ENCODE assay signal across 19 cellular contexts in the genomic region with DNA sequence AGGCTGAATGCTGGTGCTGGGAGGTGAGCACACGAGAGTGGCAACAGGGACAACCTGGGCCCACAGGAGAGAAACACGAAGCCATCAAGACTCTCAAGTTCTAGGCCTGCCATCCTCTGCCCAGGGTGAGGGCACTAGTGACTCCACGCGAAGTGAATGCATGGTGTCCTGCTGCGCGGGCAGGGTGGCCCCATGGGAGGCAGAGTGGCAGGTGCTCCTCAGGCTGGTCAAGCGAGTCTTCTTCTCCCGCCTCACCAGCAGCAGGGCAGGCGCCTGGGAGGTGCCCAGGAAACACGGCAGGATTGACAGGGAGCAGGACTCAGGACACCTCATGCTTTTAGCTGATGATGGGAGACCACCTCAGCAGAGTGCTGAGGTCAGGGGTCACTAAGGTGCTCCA. TPM values are rescaled to one million over a fixed set of nuclear protein-coding genes. Genes with fewer than 3 reads are reported as not detected.
DNase-seq lines count a peak whose midpoint lies in the region; ATAC-seq and TF ChIP-seq lines count a peak whose summit lies in the region.
"Had no signal": no experiment of that assay in that cellular context is flagged by ENCODE, and none has a peak within 500 bp of the region (broad histone marks: within the 10 kb centered on the region; RNA-seq: fewer than 3 reads in every experiment).

No MANE protein-coding gene starts in this region.

- H3K27ac ChIP-seq in neutrophil (peak overlapping the region; percentile 59), GM23338 (ENCODE audit: low read depth) (no peak overlapping the region)
- H3K27ac ChIP-seq: A549, KMS-11 had no signal

- intact Hi-C loops in Caco-2 (cut with micrococcal nuclease; ENCODE audit: unreplicated experiment) (no loop called here), Right ventricle myocardium inferior (cut with DNase I) (no loop called here)

- H3F3A ChIP-seq in GM23338 (replicated peaks; ENCODE audit: low read depth): no peaks in the 10 kb centered on the region

- H3K9me3 Mint-ChIP-seq in Caco-2 (ENCODE audit: unreplicated experiment) (peaks cover 13% of the 10 kb centered on the region), GM23338 (peaks cover 5% of the 10 kb centered on the region; the same call in 1 of the 3 replicates)
- H3K9me3 Mint-ChIP-seq in activated T-helper 17 cell treated with anti-CD3 and anti-CD28 coated beads, Interleukin-2, amount 50 U/mL, for 72 hours: peaks cover 9% of the 10 kb centered on the region

- H3K79me2 ChIP-seq in GM23338 (replicated peaks; ENCODE audit: insufficient read depth): peaks cover 5% of the 10 kb centered on the region

- no peaks in the 10 kb centered on the region for H3K9me2 ChIP-seq in GM23338 (ENCODE audit: insufficient read depth)

- no peaks in the 10 kb centered on the region for H3K27me3 ChIP-seq in Caco-2 (replicated peaks; ENCODE audit: control insufficient read depth, insufficient read depth, low read length)
- no peaks in the 10 kb centered on the region for H3K27me3 ChIP-seq in neutrophil
- no peaks in the 10 kb centered on the region for H3K27me3 ChIP-seq in GM23338 (ENCODE audit: insufficient read depth)

- H3K4me3 ChIP-seq in Caco-2 (ENCODE audit: low read depth, low read length): no peak overlapping the region
- no peak overlapping the region for H3K4me3 ChIP-seq in neutrophil (ENCODE audit: low read depth in 1 of 2, low read length in 1 of 2)
- H3K4me3 ChIP-seq in GM23338: no peak overlapping the region
- H3K4me3 ChIP-seq: A549 had no signal

- no peak for ATAC-seq in activated T-helper 17 cell treated with anti-CD3 and anti-CD28 coated beads, Interleukin-2, amount 50 U/mL, for 72 hours (replicated peaks)
- ATAC-seq in Right ventricle myocardium inferior: no peak
- ATAC-seq in esophagus mucosa: no peak
- ATAC-seq in GM23338: no peak
- ATAC-seq: A549 had no signal

- H3K4me1 ChIP-seq in Caco-2 (peaks cover 6% of the 10 kb centered on the region), neutrophil (ENCODE audit: control insufficient read depth in 1 of 2, insufficient read depth in 1 of 2, low read depth in 1 of 2, low read length in 1 of 2) (peaks cover 48 to 66% of the 10 kb centered on the region in 2 experiments), GM23338 (ENCODE audit: insufficient read depth) (peaks cover 1% of the 10 kb centered on the region)

- H3K36me3 ChIP-seq in Caco-2 (ENCODE audit: control insufficient read depth, insufficient read depth, low read length) (no peaks in the 10 kb centered on the region), neutrophil (no peaks in the 10 kb centered on the region), GM23338 (ENCODE audit: insufficient read depth) (no peaks in the 10 kb centered on the region)

- H3K9me3 ChIP-seq in Caco-2: no peaks in the 10 kb centered on the region
- no peaks in the 10 kb centered on the region for H3K9me3 ChIP-seq in neutrophil
- H3K9me3 ChIP-seq: A549 had no signal

- peaks cover 17% of the 10 kb centered on the region for H3K4me1 Mint-ChIP-seq in Caco-2 (ENCODE audit: low read depth, unreplicated experiment)
- H3K4me1 Mint-ChIP-seq in activated T-helper 17 cell treated with anti-CD3 and anti-CD28 coated beads, Interleukin-2, amount 50 U/mL, for 72 hours: peaks cover 43% of the 10 kb centered on the region
- peaks cover 22% of the 10 kb centered on the region for H3K4me1 Mint-ChIP-seq in GM23338

- CTCF ChIA-PET in Caco-2 (lab: Charles Lee): interaction anchor here (0.6 kb wide), 1 partner anchor 292 kb away, joined by 3 read pairs; no protein-coding TSS in a partner anchor

- peaks cover 11% of the 10 kb centered on the region for H3K36me3 Mint-ChIP-seq in Caco-2 (ENCODE audit: insufficient read depth, unreplicated experiment)
- H3K36me3 Mint-ChIP-seq in activated T-helper 17 cell treated with anti-CD3 and anti-CD28 coated beads, Interleukin-2, amount 50 U/mL, for 72 hours (ENCODE audit: low read depth): peaks cover 6% of the 10 kb centered on the region
- H3K36me3 Mint-ChIP-seq in GM23338 (ENCODE audit: low read depth): peaks cover 12% of the 10 kb centered on the region

- H3K27ac Mint-ChIP-seq in Caco-2 (ENCODE audit: unreplicated experiment) (peak overlapping the region; percentile 78), GM23338 (no peak overlapping the region)
- peak overlapping the region; percentile 62 for H3K27ac Mint-ChIP-seq in activated T-helper 17 cell treated with anti-CD3 and anti-CD28 coated beads, Interleukin-2, amount 50 U/mL, for 72 hours

- TF ChIP-seq CTCF in Caco-2 (IDR thresholded peaks at IDR 0.05; ENCODE audit: insufficient read depth in 1 of 2, low read depth in 1 of 2, low read length in 1 of 2, severe bottlenecking in 1 of 2, unreplicated experiment in 1 of 2) (no peak), neutrophil (IDR thresholded peaks at IDR 0.05) (no peak), GM23338 (conservative IDR thresholded peaks at IDR 0.05; ENCODE audit: low read depth in 2 of 2) (no peak)

- no peaks in the 10 kb centered on the region; the same call in 1 of the 2 replicates for H4K20me1 ChIP-seq in GM23338 (replicated peaks; ENCODE audit: insufficient read depth)

- DNase-seq in Caco-2 (no peak), Right ventricle myocardium inferior (ENCODE audit: missing footprints) (no peak), GOT3 (lab: John Stamatoyannopoulos, UW) (no peak), GM23338 (ENCODE audit: low spot score) (no peak)
- DNase-seq: AML-193; C1 segment of cervical spinal cord; CD4-positive, CD25-positive, alpha-beta regulatory T cell; CD8-positive, alpha-beta memory T cell; COR-L47; DMS153; DMS79; GDM1; H9 had no signal

- H3K27me3 Mint-ChIP-seq in Caco-2 (ENCODE audit: insufficient read depth, unreplicated experiment) (no peaks in the 10 kb centered on the region), GM23338 (ENCODE audit: insufficient read depth, low read depth, poor library complexity) (no peaks in the 10 kb centered on the region)
- H3K27me3 Mint-ChIP-seq in activated T-helper 17 cell treated with anti-CD3 and anti-CD28 coated beads, Interleukin-2, amount 50 U/mL, for 72 hours: no peaks in the 10 kb centered on the region
- H3K27me3 Mint-ChIP-seq: CD4-positive, CD25-positive, alpha-beta regulatory T cell; CD8-positive, alpha-beta memory T cell had no signal

- BruUV-seq in Caco-2 (replicated peaks; lab: Mats Ljungman, UMichigan): no TSS peak

- H2AFZ ChIP-seq in GM23338: no peak overlapping the region

- H3K4me3 Mint-ChIP-seq in Caco-2 (ENCODE audit: unreplicated experiment) (no peak overlapping the region), GM23338 (no peak overlapping the region)
- H3K4me3 Mint-ChIP-seq in activated T-helper 17 cell treated with anti-CD3 and anti-CD28 coated beads, Interleukin-2, amount 50 U/mL, for 72 hours: no peak overlapping the region
- H3K4me3 Mint-ChIP-seq: CD4-positive, CD25-positive, alpha-beta regulatory T cell; CD8-positive, alpha-beta memory T cell; H9 had no signal

- no peak overlapping the region for H3K4me2 ChIP-seq in GM23338
- H3K4me2 ChIP-seq: A549, KMS-11 had no signal

- POLR2A ChIA-PET in Caco-2 (lab: Charles Lee): no interaction called here

TF ChIP-seq in GM23338, 12 proteins besides CTCF, POLR2A, EP300 and RAD21 (continues in another document):
- no peak for TF ChIP-seq POLR2AphosphoS5 (IDR thresholded peaks at IDR 0.05; ENCODE audit: low read depth)
- TF ChIP-seq, protein P1, sequence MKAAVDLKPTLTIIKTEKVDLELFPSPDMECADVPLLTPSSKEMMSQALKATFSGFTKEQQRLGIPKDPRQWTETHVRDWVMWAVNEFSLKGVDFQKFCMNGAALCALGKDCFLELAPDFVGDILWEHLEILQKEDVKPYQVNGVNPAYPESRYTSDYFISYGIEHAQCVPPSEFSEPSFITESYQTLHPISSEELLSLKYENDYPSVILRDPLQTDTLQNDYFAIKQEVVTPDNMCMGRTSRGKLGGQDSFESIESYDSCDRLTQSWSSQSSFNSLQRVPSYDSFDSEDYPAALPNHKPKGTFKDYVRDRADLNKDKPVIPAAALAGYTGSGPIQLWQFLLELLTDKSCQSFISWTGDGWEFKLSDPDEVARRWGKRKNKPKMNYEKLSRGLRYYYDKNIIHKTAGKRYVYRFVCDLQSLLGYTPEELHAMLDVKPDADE (IDR thresholded peaks at IDR 0.05): no peak
- no peak for TF ChIP-seq EZH2 (IDR thresholded peaks at IDR 0.05; ENCODE audit: low read depth, unreplicated experiment)
- no peak for TF ChIP-seq ZNF331 (CRISPR knock-in tag; IDR thresholded peaks at IDR 0.05; ENCODE audit: low read depth)

RNA-seq across cellular contexts. Expression of a gene that starts 26.9 kb away (rescaled TPM):
- 13.5 and 13.9 TPM in 2 replicates for total RNA-seq in Caco-2 (2022)
- total RNA-seq in activated T-helper 17 cell treated with anti-CD3 and anti-CD28 coated beads, Interleukin-2, amount 50 U/mL, for 72 hours: 10 to 100 TPM; 13.6 to 39.0 TPM
- total RNA-seq in Right ventricle myocardium inferior: 9.0 TPM
- 6.1 TPM for total RNA-seq in esophagus mucosa
- total RNA-seq in GM23338 (2014; rRNA removed; shearing (Covaris generic)): 23.6 and 24.3 TPM in 2 replicates
- 11.2 and 13.9 TPM in 2 replicates for polyA plus RNA-seq in GM23338 (2016; fragmentation: Nextera tagmentation; extraction: Ambion mirVana)

RNA-seq across cellular contexts. Expression of a gene that starts 35.7 kb away (rescaled TPM):
- total RNA-seq in Caco-2 (2022) (1.8 TPM in 1 of 2 replicates, not detected in the other), Right ventricle myocardium inferior (26.5 TPM), esophagus mucosa (0.40 TPM)
- total RNA-seq in activated T-helper 17 cell treated with anti-CD3 and anti-CD28 coated beads, Interleukin-2, amount 50 U/mL, for 72 hours: 1 to 10 TPM in 1 of 2 donors, not detected in 1; 2.8 TPM
- 1.4 TPM in 1 of 2 replicates, not detected in the other for total RNA-seq in GM23338 (2014; rRNA removed; shearing (Covaris generic))
- 0.40 and 1.2 TPM in 2 replicates for polyA plus RNA-seq in GM23338 (2016; fragmentation: Nextera tagmentation; extraction: Ambion mirVana)
- total RNA-seq: Daoy had no signal
- polyA plus RNA-seq: A549; CD8-positive, alpha-beta memory T cell had no signal

RNA-seq across cellular contexts. Expression of a gene that starts 40.0 kb away (rescaled TPM):
- 3.7 and 4.1 TPM in 2 replicates for total RNA-seq in Caco-2 (2022)
- 10 to 100 TPM in 1 of 2 donors, 1 to 10 TPM in 1; 5.5 to 12.8 TPM for total RNA-seq in activated T-helper 17 cell treated with anti-CD3 and anti-CD28 coated beads, Interleukin-2, amount 50 U/mL, for 72 hours
- total RNA-seq in Right ventricle myocardium inferior: 5.0 TPM
- total RNA-seq in esophagus mucosa: 2.1 TPM
- 1.4 and 6.4 TPM in 2 replicates for total RNA-seq in GM23338 (2014; rRNA removed; shearing (Covaris generic))
- polyA plus RNA-seq in GM23338 (2016; fragmentation: Nextera tagmentation; extraction: Ambion mirVana): 0.82 and 0.89 TPM in 2 replicates
- polyA plus RNA-seq: CD8-positive, alpha-beta memory T cell had no signal
